15 cellular contexts compared by ENCODE assay signal in genomic region chr6:159017757-159018559, GRCh38. TPM values are rescaled to one million over a fixed set of nuclear protein-coding genes. Genes with fewer than 3 reads are reported as not detected.
DNase-seq lines count a peak whose midpoint lies in the region; ATAC-seq and TF ChIP-seq lines count a peak whose summit lies in the region.
"Had no signal": no experiment of that assay in that cellular context is flagged by ENCODE, and none has a peak within 500 bp of the region (broad histone marks: within the 10 kb centered on the region; RNA-seq: fewer than 3 reads in every experiment).

No MANE protein-coding gene starts in this region.

- H3K36me3 ChIP-seq in neutrophil = no peaks in the 10 kb centered on the region
- H3K36me3 ChIP-seq: MG63, neural progenitor cell had no signal

- intact Hi-C loops in activated B cell treated with CpG ODN at 0.5 μM for 24 hours (cut with micrococcal nuclease) = no loop called here

- no peaks in the 10 kb centered on the region for H3K27me3 ChIP-seq in neutrophil
- H3K27me3 ChIP-seq: MG63, neural progenitor cell had no signal

- DNase-seq in activated CD4-positive, alpha-beta T cell treated with anti-CD3 and anti-CD28 coated beads, Interleukin-2, amount 10 ng/mL, durations not matched to agents 7 days and 5 days = no peak
- no peak for DNase-seq in activated CD4-positive, alpha-beta T cell treated with anti-CD3 and anti-CD28 coated beads for 4 hours
- no peak for DNase-seq in activated B cell treated with CpG ODN at 0.5 μM for 24 hours
- DNase-seq in nephron progenitor cell = no peak
- DNase-seq: amniotic stem cell; mammary epithelial cell; MG63; stimulated activated CD4-positive, alpha-beta T cell treated with anti-CD3 and anti-CD28 coated beads, Interleukin-4, amount 100 ng/mL, for 24 hours had no signal

- no peaks in the 10 kb centered on the region for H3K9me3 ChIP-seq in neutrophil
- H3K9me3 ChIP-seq: MG63 had no signal

- H3K27me3 Mint-ChIP-seq in activated CD4-positive, alpha-beta T cell treated with anti-CD3 and anti-CD28 coated beads, Interleukin-2, amount 10 ng/mL, durations not matched to agents 7 days and 5 days = no peaks in the 10 kb centered on the region
- H3K27me3 Mint-ChIP-seq in activated B cell treated with CpG ODN at 0.5 μM for 24 hours (no peaks in the 10 kb centered on the region), nephron progenitor cell (ENCODE audit: low read depth, poor library complexity) (no peaks in the 10 kb centered on the region)

- H3K4me1 Mint-ChIP-seq in activated CD4-positive, alpha-beta T cell treated with anti-CD3 and anti-CD28 coated beads, Interleukin-2, amount 10 ng/mL, durations not matched to agents 7 days and 5 days = peaks cover 30% of the 10 kb centered on the region
- peaks cover 37% of the 10 kb centered on the region for H3K4me1 Mint-ChIP-seq in activated B cell treated with CpG ODN at 0.5 μM for 24 hours
- no peaks in the 10 kb centered on the region for H3K4me1 Mint-ChIP-seq in nephron progenitor cell
- H3K4me1 Mint-ChIP-seq: neural progenitor cell had no signal

- peak overlapping the region; percentile 40 for H3K27ac ChIP-seq in neutrophil
- H3K27ac ChIP-seq: neural progenitor cell had no signal

- POLR2A ChIA-PET in activated CD4-positive, alpha-beta T cell treated with anti-CD3 and anti-CD28 coated beads, Interleukin-2, amount 10 ng/mL, durations not matched to agents 7 days and 5 days (lab: Charles Lee) = interaction anchor here (0.7 to 1.0 kb wide), 2 partner anchors 21 to 90 kb away, joined by 3 read pairs; no protein-coding TSS in a partner anchor
- POLR2A ChIA-PET in activated B cell treated with CpG ODN at 0.5 μM for 24 hours (lab: Charles Lee) = interaction anchor here (0.5 to 3.4 kb wide), 13 partner anchors 10 to 369 kb away, joined by 3 to 56 read pairs (median 4); partner anchors contain the start of gene RSPH3

- H3K4me3 Mint-ChIP-seq in activated CD4-positive, alpha-beta T cell treated with anti-CD3 and anti-CD28 coated beads, Interleukin-2, amount 10 ng/mL, durations not matched to agents 7 days and 5 days = no peak overlapping the region
- H3K4me3 Mint-ChIP-seq in activated B cell treated with CpG ODN at 0.5 μM for 24 hours = no peak overlapping the region
- H3K4me3 Mint-ChIP-seq in nephron progenitor cell = no peak overlapping the region
- H3K4me3 Mint-ChIP-seq: neural progenitor cell had no signal

- TF ChIP-seq CTCF in activated B cell treated with CpG ODN at 0.5 μM for 24 hours (IDR thresholded peaks at IDR 0.05) (no peak), neutrophil (IDR thresholded peaks at IDR 0.05) (no peak), nephron progenitor cell (IDR thresholded peaks at IDR 0.05) (no peak)

- CTCF ChIA-PET in activated CD4-positive, alpha-beta T cell treated with anti-CD3 and anti-CD28 coated beads, Interleukin-2, amount 10 ng/mL, durations not matched to agents 7 days and 5 days (lab: Charles Lee) = interaction anchor here (0.9 to 3.9 kb wide), 11 partner anchors 9 to 119 kb away, joined by 3 to 15 read pairs (median 3); partner anchors contain the start of gene TAGAP
- CTCF ChIA-PET in activated B cell treated with CpG ODN at 0.5 μM for 24 hours (lab: Charles Lee) = interaction anchor here (1.0 to 2.1 kb wide), 8 partner anchors 9 to 117 kb away, joined by 3 to 14 read pairs (median 6); no protein-coding TSS in a partner anchor

- peaks cover 3% of the 10 kb centered on the region for H3K36me3 Mint-ChIP-seq in activated CD4-positive, alpha-beta T cell treated with anti-CD3 and anti-CD28 coated beads, Interleukin-2, amount 10 ng/mL, durations not matched to agents 7 days and 5 days (ENCODE audit: low read depth)
- H3K36me3 Mint-ChIP-seq in activated B cell treated with CpG ODN at 0.5 μM for 24 hours (ENCODE audit: low read depth) (no peaks in the 10 kb centered on the region), nephron progenitor cell (ENCODE audit: low read depth) (no peaks in the 10 kb centered on the region)
- H3K36me3 Mint-ChIP-seq: neural progenitor cell had no signal

- H3K9me3 Mint-ChIP-seq in activated CD4-positive, alpha-beta T cell treated with anti-CD3 and anti-CD28 coated beads, Interleukin-2, amount 10 ng/mL, durations not matched to agents 7 days and 5 days = peaks cover 2% of the 10 kb centered on the region
- H3K9me3 Mint-ChIP-seq in activated B cell treated with CpG ODN at 0.5 μM for 24 hours = no peaks in the 10 kb centered on the region
- peaks cover 11% of the 10 kb centered on the region for H3K9me3 Mint-ChIP-seq in nephron progenitor cell
- H3K9me3 Mint-ChIP-seq: neural progenitor cell had no signal

- no peak overlapping the region for H3K4me3 ChIP-seq in neutrophil (ENCODE audit: low read depth in 1 of 2, low read length in 1 of 2)
- H3K4me3 ChIP-seq: MG63, neural progenitor cell had no signal

- H3K4me1 ChIP-seq in neutrophil (ENCODE audit: control insufficient read depth in 1 of 2, insufficient read depth in 1 of 2, low read depth in 1 of 2, low read length in 1 of 2) = peaks cover 23 to 25% of the 10 kb centered on the region in 2 experiments
- H3K4me1 ChIP-seq: neural progenitor cell had no signal

- peak; percentile 71 for ATAC-seq in GM19351 (IDR thresholded peaks at IDR 0.05; ENCODE audit: unreplicated experiment)
- ATAC-seq in activated B cell treated with CpG ODN at 0.5 μM for 24 hours (ENCODE audit: low read depth) = peak; percentile 34
- ATAC-seq in HG03095 (IDR thresholded peaks at IDR 0.05; ENCODE audit: unreplicated experiment) = no peak
- no peak for ATAC-seq in GM19035 (IDR thresholded peaks at IDR 0.05; ENCODE audit: unreplicated experiment)
- ATAC-seq: sciatic nerve had no signal

- peak overlapping the region; percentile 41 for H3K27ac Mint-ChIP-seq in activated CD4-positive, alpha-beta T cell treated with anti-CD3 and anti-CD28 coated beads, Interleukin-2, amount 10 ng/mL, durations not matched to agents 7 days and 5 days
- H3K27ac Mint-ChIP-seq in activated B cell treated with CpG ODN at 0.5 μM for 24 hours (peak overlapping the region; percentile 50), nephron progenitor cell (no peak overlapping the region)

RNA-seq across cellular contexts. Expression of gene RSPH3, which starts 18.0 kb away (rescaled TPM):
- total RNA-seq in activated CD4-positive, alpha-beta T cell treated with anti-CD3 and anti-CD28 coated beads, Interleukin-2, amount 10 ng/mL, durations not matched to agents 7 days and 5 days = 1 to 10 TPM; 2.4 to 2.9 TPM
- 1.9 and 2.4 TPM in 2 replicates for total RNA-seq in activated B cell treated with CpG ODN at 0.5 μM for 24 hours

RNA-seq across cellular contexts. Expression of gene TAGAP, which starts 26.8 kb away (rescaled TPM):
- total RNA-seq in activated CD4-positive, alpha-beta T cell treated with anti-CD3 and anti-CD28 coated beads, Interleukin-2, amount 10 ng/mL, durations not matched to agents 7 days and 5 days = 10 to 100 TPM; 60.3 to 67.9 TPM
- 129 TPM in 2 replicates for total RNA-seq in activated B cell treated with CpG ODN at 0.5 μM for 24 hours
- total RNA-seq: A673 had no signal

Comparison
In these comparisons a context has a peak if more than half of its experiments do, and no peak if none do; other contexts are left out.
1. ATAC-seq: peak in GM19351 (single experiment) and activated B cell treated with CpG ODN at 0.5 μM for 24 hours (single experiment); none in HG03095 (single experiment) and GM19035 (single experiment).